In the genomic region with DNA sequence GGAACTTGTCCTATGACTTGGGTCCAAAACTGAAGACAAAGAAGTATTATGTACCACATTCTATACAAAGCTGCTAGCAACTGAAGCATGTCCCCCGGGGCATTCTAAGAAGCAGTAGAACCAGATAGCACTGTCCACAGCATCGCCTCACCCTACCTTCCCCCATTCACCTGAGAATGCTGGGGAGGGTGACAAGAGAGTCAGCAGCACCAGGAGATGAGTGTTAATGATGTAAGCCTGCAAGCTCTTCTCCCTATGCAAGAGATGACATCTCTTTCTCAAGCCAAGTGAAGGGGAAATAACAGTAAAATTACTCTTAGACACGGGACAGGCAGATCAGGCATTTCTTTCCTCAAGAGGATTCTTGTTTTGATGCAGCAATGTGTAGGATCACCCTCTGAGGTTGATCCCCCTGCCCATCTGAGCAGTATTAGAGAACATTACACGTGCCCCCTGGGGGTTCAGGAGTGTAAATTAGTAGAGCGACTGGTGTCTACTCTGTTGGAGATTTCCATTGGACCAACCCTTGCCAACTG, we compare ENCODE assay signal across 12 cellular contexts. TPM values are rescaled to one million over a fixed set of nuclear protein-coding genes. Genes with fewer than 3 reads are reported as not detected.
DNase-seq lines count a peak whose midpoint lies in the region; ATAC-seq, FAIRE-seq and TF ChIP-seq lines count a peak whose summit lies in the region.
"Had no signal": no experiment of that assay in that cellular context is flagged by ENCODE, and none has a peak within 500 bp of the region (broad histone marks: within the 10 kb centered on the region; RNA-seq: fewer than 3 reads in every experiment).

No MANE protein-coding gene starts in this region.

- H3K27ac ChIP-seq in keratinocyte (ENCODE audit: control insufficient read depth, insufficient read depth, low read length): peak overlapping the region; percentile 59
- H3K27ac ChIP-seq: parathyroid adenoma, VCaP had no signal

- H3K9me1 ChIP-seq in keratinocyte (ENCODE audit: control insufficient read depth, extremely low read depth, insufficient read depth, low read length): no peaks in the 10 kb centered on the region

- H3K4me3 ChIP-seq in keratinocyte (ENCODE audit: control insufficient read depth in 2 of 3, extremely low read depth in 1 of 3, insufficient read depth in 2 of 3, low read depth in 1 of 3, low read length in 3 of 3) (no peak overlapping the region), H7 (ENCODE audit: insufficient read depth, low read depth, low read length) (no peak overlapping the region)

- no peak for TF ChIP-seq CTCF in keratinocyte (optimal IDR thresholded peaks at IDR 0.05 in 1 of 3, IDR thresholded peaks at IDR 0.05 in 1 of 3, conservative IDR thresholded peaks at IDR 0.05 in 1 of 3; ENCODE audit: extremely low read depth in 1 of 3, insufficient read depth in 2 of 3, low read length in 3 of 3)

- peaks cover 20 to 29% of the 10 kb centered on the region in 2 donors for H3K4me1 Mint-ChIP-seq in natural killer cell treated with Interleukin-12 subunit alpha and Interleukin-12 subunit beta and Interleukin-15 and Interleukin-18, amount 100 ng/mL, for 72 hours (ENCODE audit: low read depth in 2 of 2)
- H3K4me1 Mint-ChIP-seq in T-cell: peaks cover 12 to 23% (median 12%) of the 10 kb centered on the region in 3 donors

- no peaks in the 10 kb centered on the region for H3K79me2 ChIP-seq in keratinocyte (ENCODE audit: control insufficient read depth, insufficient read depth, low read length)
- H3K79me2 ChIP-seq: parathyroid adenoma had no signal

- no peak for DNase-seq in GM18507 (ENCODE audit: extremely low spot score, insufficient read length, low read depth)
- peak; percentile 87 for DNase-seq in keratinocyte (ENCODE audit: low read depth, low spot score)
- no peak for DNase-seq in H7
- DNase-seq in middle frontal gyrus (ENCODE audit: extremely low spot score, low spot score): no peak
- no peak for DNase-seq in natural killer cell treated with Interleukin-12 subunit alpha and Interleukin-12 subunit beta and Interleukin-15 and Interleukin-18, amount 100 ng/mL, for 72 hours (ENCODE audit: low spot score)
- no peak for DNase-seq in T-cell
- DNase-seq: HCEC 1CT had no signal

- H3K36me3 Mint-ChIP-seq in natural killer cell treated with Interleukin-12 subunit alpha and Interleukin-12 subunit beta and Interleukin-15 and Interleukin-18, amount 100 ng/mL, for 72 hours: peaks cover 19% of the 10 kb centered on the region
- peaks cover 21% of the 10 kb centered on the region for H3K36me3 Mint-ChIP-seq in T-cell

- CTCF ChIA-PET in T-cell (lab: Charles Lee): interaction anchor here in 1 of 2 donors (0.6 kb wide), 1 partner anchor 13 kb away, joined by 3 read pairs; no protein-coding TSS in a partner anchor

- H3K4me1 ChIP-seq in keratinocyte (ENCODE audit: control insufficient read depth, extremely low read depth, insufficient read depth, low read length): peaks cover 26% of the 10 kb centered on the region
- H3K4me1 ChIP-seq: parathyroid adenoma had no signal

- H3K4me2 ChIP-seq in keratinocyte (ENCODE audit: control insufficient read depth, extremely low read depth, insufficient read depth, low read depth, low read length): peak overlapping the region; percentile 45

- dilution Hi-C loops in keratinocyte (cut with MboI; ENCODE audit: extremely low pct_ligation_motif_present, low sequenced_read_pairs): no loop called here

- peaks cover 3% of the 10 kb centered on the region for H3K9me3 Mint-ChIP-seq in natural killer cell treated with Interleukin-12 subunit alpha and Interleukin-12 subunit beta and Interleukin-15 and Interleukin-18, amount 100 ng/mL, for 72 hours
- peaks cover 3 to 28% (median 9%) of the 10 kb centered on the region in 3 donors for H3K9me3 Mint-ChIP-seq in T-cell

- H2AFZ ChIP-seq in keratinocyte (ENCODE audit: control insufficient read depth, low read length): no peak overlapping the region
- H2AFZ ChIP-seq: parathyroid adenoma had no signal

- H3K27me3 ChIP-seq in keratinocyte (ENCODE audit: control insufficient read depth, extremely low read depth, insufficient read depth, low read length) (no peaks in the 10 kb centered on the region), H7 (ENCODE audit: control insufficient read depth, insufficient read depth, low read length) (no peaks in the 10 kb centered on the region)

- H4K20me1 ChIP-seq in keratinocyte (ENCODE audit: control insufficient read depth, extremely low read depth, insufficient read depth, low read length): no peaks in the 10 kb centered on the region

- ATAC-seq in GM21529 (IDR thresholded peaks at IDR 0.05; ENCODE audit: unreplicated experiment) (peak; percentile 52), HG03354 (IDR thresholded peaks at IDR 0.05; ENCODE audit: poor library complexity, severe bottlenecking, unreplicated experiment) (peak; percentile 54), T-cell (replicated peaks in 1 of 4) (no peak)
- no peak for ATAC-seq in natural killer cell treated with Interleukin-12 subunit alpha and Interleukin-12 subunit beta and Interleukin-15 and Interleukin-18, amount 100 ng/mL, for 72 hours

- peak overlapping the region in 1 of 2 donors; percentile 35 for H3K27ac Mint-ChIP-seq in natural killer cell treated with Interleukin-12 subunit alpha and Interleukin-12 subunit beta and Interleukin-15 and Interleukin-18, amount 100 ng/mL, for 72 hours
- H3K27ac Mint-ChIP-seq in T-cell: no peak overlapping the region
- H3K27ac Mint-ChIP-seq: activated naive CD4-positive, alpha-beta T cell treated with anti-CD3 and anti-CD28 coated beads, Interleukin-2, amount 50 U/mL, for 24 hours had no signal

- H3K9me3 ChIP-seq in keratinocyte (ENCODE audit: control insufficient read depth, low read depth, low read length): no peaks in the 10 kb centered on the region

- POLR2A ChIA-PET in T-cell (lab: Charles Lee): interaction anchor here (0.6 to 1.2 kb wide), 2 partner anchors 13 to 229 kb away, joined by 3 read pairs; no protein-coding TSS in a partner anchor

- H3K27me3 Mint-ChIP-seq in natural killer cell treated with Interleukin-12 subunit alpha and Interleukin-12 subunit beta and Interleukin-15 and Interleukin-18, amount 100 ng/mL, for 72 hours: no peaks in the 10 kb centered on the region
- H3K27me3 Mint-ChIP-seq in T-cell: no peaks in the 10 kb centered on the region
- H3K27me3 Mint-ChIP-seq: activated naive CD4-positive, alpha-beta T cell treated with anti-CD3 and anti-CD28 coated beads, Interleukin-2, amount 50 U/mL, for 24 hours had no signal

- FAIRE-seq in GM18507 (lab: Jason Lieb, UNC) (peak; percentile 86), keratinocyte (lab: Jason Lieb, UNC) (peak; percentile 79)

- H3K9ac ChIP-seq in keratinocyte (ENCODE audit: control insufficient read depth, extremely low read depth, insufficient read depth, low read length): peak overlapping the region; percentile 23
- H3K9ac ChIP-seq: parathyroid adenoma had no signal

- H3K36me3 ChIP-seq in keratinocyte (ENCODE audit: control insufficient read depth in 2 of 2, extremely low read depth in 1 of 2, insufficient read depth in 2 of 2, low read length in 2 of 2) (no peaks in the 10 kb centered on the region), H7 (replicated peaks; ENCODE audit: control insufficient read depth, insufficient read depth, low read length) (no peaks in the 10 kb centered on the region)

- no peak overlapping the region for H3K4me3 Mint-ChIP-seq in natural killer cell treated with Interleukin-12 subunit alpha and Interleukin-12 subunit beta and Interleukin-15 and Interleukin-18, amount 100 ng/mL, for 72 hours
- H3K4me3 Mint-ChIP-seq in T-cell: no peak overlapping the region
- H3K4me3 Mint-ChIP-seq: activated naive CD4-positive, alpha-beta T cell treated with anti-CD3 and anti-CD28 coated beads, Interleukin-2, amount 50 U/mL, for 24 hours had no signal

RNA-seq across cellular contexts. Expression of gene TLR1, which starts 13.9 kb away (rescaled TPM):
- 0.42 to 1.6 TPM (median 0.73 TPM) in 3 replicates for polyA plus RNA-seq in keratinocyte
- 2.5 TPM for polyA plus RNA-seq in keratinocyte (2011; ENCODE audit: low read depth)
- 0.43 and 1.2 TPM in 2 replicates for polyA plus RNA-seq in keratinocyte (2011; cell fraction: cytosol; rRNA removed)
- 3.3 and 3.7 TPM in 2 replicates for polyA plus RNA-seq in keratinocyte (2011; cell fraction: nucleus; rRNA removed)
- 0.25 and 3.2 TPM in 2 replicates for polyA plus RNA-seq in keratinocyte (2012; ENCODE audit: low replicate concordance)
- polyA minus RNA-seq in keratinocyte: 1.2 to 2.1 TPM (median 1.6 TPM) in 3 replicates
- not detected for polyA minus RNA-seq in keratinocyte (2011; cell fraction: cytosol; rRNA and poly(A)+ RNA removed)
- polyA minus RNA-seq in keratinocyte (2011; cell fraction: nucleus; rRNA and poly(A)+ RNA removed): 5.8 and 11.0 TPM in 2 replicates
- total RNA-seq in H7 (2014; rRNA removed; shearing (Covaris generic)): 0.03 TPM in 1 of 2 replicates, not detected in the other
- 10 to 100 TPM; 12.6 to 15.5 TPM for total RNA-seq in natural killer cell treated with Interleukin-12 subunit alpha and Interleukin-12 subunit beta and Interleukin-15 and Interleukin-18, amount 100 ng/mL, for 72 hours
- total RNA-seq in T-cell: 10 to 100 TPM; 10.4 to 26.0 (median 18.0) TPM

RNA-seq across cellular contexts. Expression of gene TLR10, which starts 35.7 kb away (rescaled TPM):
- polyA plus RNA-seq in keratinocyte: 0.01 to 0.23 TPM (median 0.05 TPM) in 3 replicates
- polyA plus RNA-seq in keratinocyte (2011; ENCODE audit: low read depth): 1.3 TPM
- polyA plus RNA-seq in keratinocyte (2011; cell fraction: cytosol; rRNA removed): 0.13 TPM in 1 of 2 replicates, not detected in the other
- polyA plus RNA-seq in keratinocyte (2011; cell fraction: nucleus; rRNA removed): 0.11 and 0.13 TPM in 2 replicates
- 0.83 TPM in 1 of 2 replicates, not detected in the other for polyA plus RNA-seq in keratinocyte (2012; ENCODE audit: low replicate concordance)
- polyA minus RNA-seq in keratinocyte: 0.06 TPM in 1 of 3 replicates, not detected in the others
- polyA minus RNA-seq in keratinocyte (2011; cell fraction: cytosol; rRNA and poly(A)+ RNA removed): not detected
- polyA minus RNA-seq in keratinocyte (2011; cell fraction: nucleus; rRNA and poly(A)+ RNA removed): 0.39 and 0.42 TPM in 2 replicates
- total RNA-seq in H7 (2014; rRNA removed; shearing (Covaris generic)): not detected in 2 replicates
- total RNA-seq in natural killer cell treated with Interleukin-12 subunit alpha and Interleukin-12 subunit beta and Interleukin-15 and Interleukin-18, amount 100 ng/mL, for 72 hours: not detected
- total RNA-seq in T-cell: 1 to 10 TPM in 2 of 5 donors, under 1 TPM in 3; 0.47 to 2.6 (median 0.96) TPM

RNA-seq across cellular contexts. Expression of gene TLR6, which starts 38.1 kb away (rescaled TPM):
- 0.88 to 1.4 TPM (median 1.3 TPM) in 3 replicates for polyA plus RNA-seq in keratinocyte
- polyA plus RNA-seq in keratinocyte (2011; ENCODE audit: low read depth): 0.16 TPM
- polyA plus RNA-seq in keratinocyte (2011; cell fraction: cytosol; rRNA removed): 0.39 and 1.9 TPM in 2 replicates
- 2.4 and 2.7 TPM in 2 replicates for polyA plus RNA-seq in keratinocyte (2011; cell fraction: nucleus; rRNA removed)
- 0.51 and 0.70 TPM in 2 replicates for polyA plus RNA-seq in keratinocyte (2012; ENCODE audit: low replicate concordance)
- polyA minus RNA-seq in keratinocyte: 0.26 to 3.4 TPM (median 2.5 TPM) in 3 replicates
- polyA minus RNA-seq in keratinocyte (2011; cell fraction: cytosol; rRNA and poly(A)+ RNA removed): 0.96 TPM
- 2.5 and 6.0 TPM in 2 replicates for polyA minus RNA-seq in keratinocyte (2011; cell fraction: nucleus; rRNA and poly(A)+ RNA removed)
- total RNA-seq in H7 (2014; rRNA removed; shearing (Covaris generic)): under 0.01 TPM in 1 of 2 replicates, not detected in the other
- 1 to 10 TPM; 4.4 to 4.5 TPM for total RNA-seq in natural killer cell treated with Interleukin-12 subunit alpha and Interleukin-12 subunit beta and Interleukin-15 and Interleukin-18, amount 100 ng/mL, for 72 hours
- 1 to 10 TPM; 2.3 to 7.7 (median 3.2) TPM for total RNA-seq in T-cell

RNA-seq across cellular contexts. Expression of gene FAM114A1, which starts 49.1 kb away (rescaled TPM):
- polyA plus RNA-seq in keratinocyte: 39.8 to 79.4 TPM (median 47.2 TPM) in 3 replicates
- polyA plus RNA-seq in keratinocyte (2011; ENCODE audit: low read depth): 17.7 TPM
- polyA plus RNA-seq in keratinocyte (2011; cell fraction: cytosol; rRNA removed): 41.9 and 46.0 TPM in 2 replicates
- 43.8 and 52.1 TPM in 2 replicates for polyA plus RNA-seq in keratinocyte (2011; cell fraction: nucleus; rRNA removed)
- polyA plus RNA-seq in keratinocyte (2012; ENCODE audit: low replicate concordance): 10.6 and 56.2 TPM in 2 replicates
- polyA minus RNA-seq in keratinocyte: 53.8 to 82.0 TPM (median 54.3 TPM) in 3 replicates
- 55.2 TPM for polyA minus RNA-seq in keratinocyte (2011; cell fraction: cytosol; rRNA and poly(A)+ RNA removed)
- polyA minus RNA-seq in keratinocyte (2011; cell fraction: nucleus; rRNA and poly(A)+ RNA removed): 43.2 and 72.9 TPM in 2 replicates
- 14.5 and 22.7 TPM in 2 replicates for total RNA-seq in H7 (2014; rRNA removed; shearing (Covaris generic))
- 1 to 10 TPM; 1.7 to 1.9 TPM for total RNA-seq in natural killer cell treated with Interleukin-12 subunit alpha and Interleukin-12 subunit beta and Interleukin-15 and Interleukin-18, amount 100 ng/mL, for 72 hours
- under 1 TPM in 4 of 5 donors, not detected in 1; 0.35 to 0.79 (median 0.39) TPM for total RNA-seq in T-cell

Comparison
In these comparisons a context has a peak if more than half of its experiments do, and no peak if none do; other contexts are left out.
1. ATAC-seq: peak in GM21529 (single experiment) and HG03354 (single experiment); none in natural killer cell treated with Interleukin-12 subunit alpha and Interleukin-12 subunit beta and Interleukin-15 and Interleukin-18, amount 100 ng/mL, for 72 hours (0 of 2) and T-cell (0 of 4).
2. RNA of gene TLR1, which starts 13.9 kb away (total RNA-seq): 10.4 to 26.0 TPM in T-cell and 12.6 to 15.5 TPM in natural killer cell treated with Interleukin-12 subunit alpha and Interleukin-12 subunit beta and Interleukin-15 and Interleukin-18, amount 100 ng/mL, for 72 hours; 0.03 TPM in H7; every median in the first group is over 10 times any median in the second.